ENCODE assay signal across 10 cellular contexts in genomic region chr2:241762321-241762932, GRCh38. TPM values are rescaled to one million over a fixed set of nuclear protein-coding genes. Genes with fewer than 3 reads are reported as not detected.
DNase-seq lines count a peak whose midpoint lies in the region; ATAC-seq, FAIRE-seq and TF ChIP-seq lines count a peak whose summit lies in the region.
"Had no signal": no experiment of that assay in that cellular context is flagged by ENCODE, and none has a peak within 500 bp of the region (broad histone marks: within the 10 kb centered on the region; RNA-seq: fewer than 3 reads in every experiment).

No MANE protein-coding gene starts in this region.

- TF ChIP-seq CTCF in D721Med (IDR thresholded peaks at IDR 0.05; ENCODE audit: insufficient read depth, missing control alignments), result no peak
- TF ChIP-seq CTCF in WERI-Rb-1 (IDR thresholded peaks at IDR 0.05; ENCODE audit: low read depth, low read length), result no peak
- TF ChIP-seq CTCF in CD14-positive monocyte (IDR thresholded peaks at IDR 0.05), result no peak

- H3K27ac Mint-ChIP-seq in memory B cell (peak overlapping the region; percentile 31), CD14-positive monocyte (peak overlapping the region in 3 of 7 donors; percentile 47 to 75 (median 47))

- H3K9me3 ChIP-seq in WERI-Rb-1 (ENCODE audit: severe bottlenecking), result no peaks in the 10 kb centered on the region

- H3K4me1 Mint-ChIP-seq in memory B cell (no peaks in the 10 kb centered on the region), CD14-positive monocyte (peaks cover 20% of the 10 kb centered on the region)

- DNase-seq in NCI-H1105 treated with DMSO at 0.1 percent for 48 hours (lab: John Stamatoyannopoulos, UW) (peak; percentile 14), NCI-H1105 (lab: John Stamatoyannopoulos, UW) (no peak), D721Med (ENCODE audit: insufficient read length, low spot score) (peak; percentile 7), WERI-Rb-1 (peak; percentile 3), memory B cell (ENCODE audit: low spot score in 2 of 2) (no peak), GF-D8 (lab: John Stamatoyannopoulos, UW) (no peak), CD14-positive monocyte (ENCODE audit: low spot score) (no peak), hypothalamus (lab: John Stamatoyannopoulos, UW) (no peak)
- DNase-seq: NCI-H187 had no signal

- peaks cover 14% of the 10 kb centered on the region for H3K36me3 ChIP-seq in WERI-Rb-1

- H3K9me3 Mint-ChIP-seq in memory B cell (no peaks in the 10 kb centered on the region), CD14-positive monocyte (peaks cover 0 to 8% (median 2%) of the 10 kb centered on the region in 7 donors)

- no peak overlapping the region for H3K27ac ChIP-seq in WERI-Rb-1
- H3K27ac ChIP-seq: 22Rv1 had no signal

- H3K36me3 Mint-ChIP-seq in memory B cell, result peaks cover 15% of the 10 kb centered on the region
- H3K36me3 Mint-ChIP-seq in CD14-positive monocyte, result peaks cover 24 to 35% of the 10 kb centered on the region in 2 donors

- H3K27me3 ChIP-seq in WERI-Rb-1 (ENCODE audit: insufficient read depth, low read depth, severe bottlenecking), result no peaks in the 10 kb centered on the region

- no peak for FAIRE-seq in D721Med (lab: Jason Lieb, UNC)

- no peak overlapping the region for H3K4me3 ChIP-seq in WERI-Rb-1 (ENCODE audit: low read depth, low read length)

- no peak for ATAC-seq in memory B cell (ENCODE audit: low read depth)

- no peak overlapping the region for H3K4me3 Mint-ChIP-seq in memory B cell
- H3K4me3 Mint-ChIP-seq in CD14-positive monocyte, result no peak overlapping the region

- intact Hi-C loops in CD14-positive monocyte (cut with micrococcal nuclease), result no loop called here

- H3K27me3 Mint-ChIP-seq in memory B cell (no peaks in the 10 kb centered on the region), CD14-positive monocyte (ENCODE audit: low read depth in 3 of 3) (peaks cover 0 to 7% (median 0%) of the 10 kb centered on the region in 3 donors)

RNA-seq across cellular contexts. Expression of gene GAL3ST2, which starts 14.2 kb away (rescaled TPM):
- not detected for polyA plus RNA-seq in CD14-positive monocyte

RNA-seq across cellular contexts. Expression of gene D2HGDH, which starts 28.0 kb away (rescaled TPM):
- 1 to 10 TPM; 1.0 to 1.1 TPM for polyA plus RNA-seq in CD14-positive monocyte

RNA-seq across cellular contexts. Expression of gene NEU4, which starts 46.6 kb away (rescaled TPM):
- under 1 TPM; 0.26 to 0.99 TPM for polyA plus RNA-seq in CD14-positive monocyte

Comparison
In these comparisons a context has a peak if more than half of its experiments do, and no peak if none do; other contexts are left out.
1. DNase-seq: peak in NCI-H1105 treated with DMSO at 0.1 percent for 48 hours (single experiment), D721Med (single experiment) and WERI-Rb-1 (single experiment); none in NCI-H1105 (single experiment), memory B cell (0 of 2), GF-D8 (single experiment), CD14-positive monocyte (single experiment) and hypothalamus (0 of 51).